Comparison of ENCODE assay signal across 23 cellular contexts in genomic region chr20:52763321-52763853, GRCh38.
"Had no signal": no experiment of that assay in that cellular context is flagged by ENCODE, and none has a peak within 500 bp of the region (broad histone marks: within the 10 kb centered on the region; RNA-seq: fewer than 3 reads in every experiment).

No MANE protein-coding gene starts in this region.

- H2AFZ ChIP-seq: hepatocyte had no signal

- H3K4me3 ChIP-seq: coronary artery, dorsolateral prefrontal cortex, esophagus muscularis mucosa, gastrocnemius medialis, heart left ventricle, hepatocyte, left lung, lower lobe of right lung, mucosa of descending colon had no signal

- H3K27me3 ChIP-seq: dorsolateral prefrontal cortex, esophagus muscularis mucosa, foreskin keratinocyte, gastrocnemius medialis, heart left ventricle, hepatocyte, left lung had no signal

- ATAC-seq: foreskin keratinocyte, gastrocnemius medialis, heart left ventricle, left cardiac atrium, left lung, left ventricle myocardium superior, lower lobe of right lung, mucosa of descending colon had no signal

- H3K27ac ChIP-seq: coronary artery, dorsolateral prefrontal cortex, esophagus muscularis mucosa, foreskin keratinocyte, gastrocnemius medialis, heart left ventricle, hepatocyte, left lung, lower lobe of right lung had no signal

- H3K79me2 ChIP-seq: hepatocyte had no signal

- H3K36me3 ChIP-seq: esophagus muscularis mucosa, gastrocnemius medialis, heart left ventricle, left lung, lower lobe of right lung had no signal

- H3K9me3 ChIP-seq: esophagus muscularis mucosa, gastrocnemius medialis, heart left ventricle, left lung, lower lobe of right lung, mucosa of descending colon had no signal

- H3K4me1 ChIP-seq: esophagus muscularis mucosa, foreskin keratinocyte, gastrocnemius medialis, left lung, lower lobe of right lung had no signal

- FAIRE-seq: colon, endothelial cell of umbilical vein had no signal

- H3K4me2 ChIP-seq: hepatocyte had no signal

- DNase-seq: dermis blood vessel endothelial cell; dorsolateral prefrontal cortex; effector CD4-positive, alpha-beta T cell; effector memory CD4-positive, alpha-beta T cell; foreskin keratinocyte; gastrocnemius medialis; glutamatergic neuron; heart left ventricle; hypothalamus; immature natural killer cell; islet precursor cell; left cardiac atrium; left lung; left ventricle myocardium superior; lower lobe of right lung; mesenchymal stem cell; mucosa of descending colon; naive B cell had no signal
